Comparison of ENCODE assay signal across 30 cellular contexts in the genomic region with DNA sequence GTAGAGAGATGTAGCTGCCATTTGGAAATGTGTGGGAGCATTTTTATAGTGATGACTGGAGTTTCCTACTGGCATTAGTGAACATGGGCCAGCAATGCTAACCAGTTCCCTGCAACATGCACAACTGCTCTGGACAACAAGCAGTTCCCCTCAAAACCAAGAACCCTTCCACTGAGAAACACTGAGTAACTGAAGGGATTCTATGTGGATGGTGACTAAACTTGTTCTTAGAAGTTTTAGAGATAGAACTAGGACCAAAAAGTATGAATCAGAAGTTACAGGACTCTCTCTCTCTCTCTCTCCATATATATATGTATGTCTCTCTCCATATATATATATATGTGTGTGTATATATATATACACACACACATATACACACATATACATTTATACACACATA. TPM values are rescaled to one million over a fixed set of nuclear protein-coding genes. Genes with fewer than 3 reads are reported as not detected.
"Had no signal": no experiment of that assay in that cellular context is flagged by ENCODE, and none has a peak within 500 bp of the region (broad histone marks: within the 10 kb centered on the region; RNA-seq: fewer than 3 reads in every experiment).

No MANE protein-coding gene starts in this region.

- H3K9me3 Mint-ChIP-seq: stimulated activated naive B cell treated with anti-CD40 and anti-IgM and Interleukin-4, amounts not matched to agents 10 μg/mL and 1 μg/mL and 100 μg/mL, for 72 hours; stimulated activated naive CD8-positive, alpha-beta T cell treated with anti-CD3 and anti-CD28 coated beads, Interleukin-15, amount 100 ng/mL, for 72 hours; type B pancreatic cell had no signal

- H3K27ac ChIP-seq: stomach, suprapubic skin, testis, thoracic aorta, thyroid gland, tibial artery, tibial nerve, transverse colon, upper lobe of left lung, upper lobe of right lung, uterus, vagina had no signal

- ATAC-seq: stimulated activated memory B cell treated with anti-CD40 and anti-IgM and Interleukin-4, amounts not matched to agents 10 μg/mL and 1 μg/mL and 100 μg/mL, for 72 hours; stimulated activated naive B cell treated with anti-CD40 and anti-IgM and Interleukin-4, amounts not matched to agents 10 μg/mL and 1 μg/mL and 100 μg/mL, for 72 hours; stimulated activated naive CD8-positive, alpha-beta T cell treated with anti-CD3 and anti-CD28 coated beads, Interleukin-15, amount 100 ng/mL, for 72 hours; stimulated activated naive CD8-positive, alpha-beta T cell treated with anti-CD3 and anti-CD28 coated beads, Interleukin-15, Interleukin-2, amounts not matched to agents 100 U/mL and 50 U/mL, for 24 hours; upper lobe of right lung had no signal

- H3K4me1 Mint-ChIP-seq: stimulated activated memory B cell treated with anti-CD40 and anti-IgM and Interleukin-4, amounts not matched to agents 10 μg/mL and 1 μg/mL and 100 μg/mL, for 72 hours; stimulated activated naive B cell treated with anti-CD40 and anti-IgM and Interleukin-4, amounts not matched to agents 10 μg/mL and 1 μg/mL and 100 μg/mL, for 72 hours; stimulated activated naive CD8-positive, alpha-beta T cell treated with anti-CD3 and anti-CD28 coated beads, Interleukin-15, amount 100 ng/mL, for 72 hours had no signal

- H3K27ac Mint-ChIP-seq: stimulated activated memory B cell treated with anti-CD40 and anti-IgM and Interleukin-4, amounts not matched to agents 10 μg/mL and 1 μg/mL and 100 μg/mL, for 72 hours; stimulated activated naive B cell treated with anti-CD40 and anti-IgM and Interleukin-4, amounts not matched to agents 10 μg/mL and 1 μg/mL and 100 μg/mL, for 72 hours; stimulated activated naive CD8-positive, alpha-beta T cell treated with anti-CD3 and anti-CD28 coated beads, Interleukin-15, amount 100 ng/mL, for 72 hours; stimulated activated naive CD8-positive, alpha-beta T cell treated with anti-CD3 and anti-CD28 coated beads, Interleukin-15, Interleukin-2, amounts not matched to agents 100 ng/mL and 50 ng/mL, for 24 hours; type B pancreatic cell had no signal

- H3K9me3 ChIP-seq: stomach, suprapubic skin, testis, thoracic aorta, thyroid gland, tibial artery, tibial nerve, transverse colon, upper lobe of left lung, upper lobe of right lung, uterus, vagina had no signal

- H3K27me3 Mint-ChIP-seq: stimulated activated memory B cell treated with anti-CD40 and anti-IgM and Interleukin-4, amounts not matched to agents 10 μg/mL and 1 μg/mL and 100 μg/mL, for 72 hours; stimulated activated naive CD8-positive, alpha-beta T cell treated with anti-CD3 and anti-CD28 coated beads, Interleukin-15, Interleukin-2, amounts not matched to agents 100 ng/mL and 50 ng/mL, for 24 hours; type B pancreatic cell had no signal

- H3K36me3 ChIP-seq: stomach, suprapubic skin, thoracic aorta, thyroid gland, tibial artery, tibial nerve, transverse colon, upper lobe of left lung, upper lobe of right lung, uterus, vagina had no signal

- H3K4me3 ChIP-seq: stomach, suprapubic skin, testis, thoracic aorta, thyroid gland, tibial artery, tibial nerve, transverse colon, upper lobe of left lung, upper lobe of right lung, uterus, vagina had no signal

- H3K4me1 ChIP-seq: stomach, suprapubic skin, thyroid gland, tibial artery, tibial nerve, transverse colon, upper lobe of left lung, upper lobe of right lung, uterus, vagina had no signal

- DNase-seq: stimulated activated CD4-positive, alpha-beta T cell treated with anti-CD3 and anti-CD28 coated beads, Interleukin-2, amount 100 ng/mL, for 24 hours; stimulated activated CD4-positive, alpha-beta T cell treated with anti-CD3 and anti-CD28 coated beads, Interleukin-2, amount 100 ng/mL, for 48 hours; stimulated activated CD4-positive, alpha-beta T cell treated with anti-CD3 and anti-CD28 coated beads, Interleukin-4, amount 100 ng/mL, for 1 hour; stimulated activated CD4-positive, alpha-beta T cell treated with anti-CD3 and anti-CD28 coated beads, Interleukin-4, amount 100 ng/mL, for 24 hours; stimulated activated CD4-positive, alpha-beta T cell treated with anti-CD3 and anti-CD28 coated beads, Interleukin-4, amount 100 ng/mL, for 4 hours; stimulated activated CD8-positive, alpha-beta memory T cell treated with anti-CD3 and anti-CD28 coated beads, Interleukin-4, amount 100 ng/mL, for 48 hours; stimulated activated naive B cell treated with anti-CD40 and anti-IgM and Interleukin-4, amounts not matched to agents 10 μg/mL and 1 μg/mL and 100 μg/mL, for 72 hours; stimulated activated naive CD4-positive, alpha-beta T cell; stimulated activated naive CD8-positive, alpha-beta T cell treated with anti-CD3 and anti-CD28 coated beads, Interleukin-15, amount 100 ng/mL, for 72 hours; stimulated activated naive CD8-positive, alpha-beta T cell treated with anti-CD3 and anti-CD28 coated beads, Interleukin-15, Interleukin-2, amounts not matched to agents 100 U/mL and 50 U/mL, for 24 hours; stomach; substantia nigra; testis; thyroid gland; tibial artery; transverse colon; upper lobe of left lung; upper lobe of right lung; uterus had no signal

- H3K4me3 Mint-ChIP-seq: stimulated activated memory B cell treated with anti-CD40 and anti-IgM and Interleukin-4, amounts not matched to agents 10 μg/mL and 1 μg/mL and 100 μg/mL, for 72 hours; stimulated activated naive B cell treated with anti-CD40 and anti-IgM and Interleukin-4, amounts not matched to agents 10 μg/mL and 1 μg/mL and 100 μg/mL, for 72 hours; stimulated activated naive CD8-positive, alpha-beta T cell treated with anti-CD3 and anti-CD28 coated beads, Interleukin-15, amount 100 ng/mL, for 72 hours; stimulated activated naive CD8-positive, alpha-beta T cell treated with anti-CD3 and anti-CD28 coated beads, Interleukin-15, Interleukin-2, amounts not matched to agents 100 ng/mL and 50 ng/mL, for 24 hours; type B pancreatic cell had no signal

- H3K36me3 Mint-ChIP-seq: stimulated activated memory B cell treated with anti-CD40 and anti-IgM and Interleukin-4, amounts not matched to agents 10 μg/mL and 1 μg/mL and 100 μg/mL, for 72 hours; stimulated activated naive B cell treated with anti-CD40 and anti-IgM and Interleukin-4, amounts not matched to agents 10 μg/mL and 1 μg/mL and 100 μg/mL, for 72 hours; type B pancreatic cell had no signal

- H3K27me3 ChIP-seq: stomach, suprapubic skin, testis, thyroid gland, tibial artery, tibial nerve, transverse colon, upper lobe of left lung, upper lobe of right lung, uterus, vagina had no signal

RNA-seq across cellular contexts. Expression of a gene that starts 7.9 kb away (rescaled TPM):
- total RNA-seq: stomach, subcutaneous adipose tissue, temporal lobe, testis, thyroid gland, tibial nerve, upper lobe of right lung, ureter, urinary bladder, uterus, vagina had no signal

RNA-seq across cellular contexts. Expression of a gene that starts 38.0 kb away (rescaled TPM):
- total RNA-seq: stomach, subcutaneous adipose tissue, temporal lobe, testis, thoracic aorta, thyroid gland, upper lobe of right lung, ureter, urinary bladder, vagina had no signal
